In the genomic region with DNA sequence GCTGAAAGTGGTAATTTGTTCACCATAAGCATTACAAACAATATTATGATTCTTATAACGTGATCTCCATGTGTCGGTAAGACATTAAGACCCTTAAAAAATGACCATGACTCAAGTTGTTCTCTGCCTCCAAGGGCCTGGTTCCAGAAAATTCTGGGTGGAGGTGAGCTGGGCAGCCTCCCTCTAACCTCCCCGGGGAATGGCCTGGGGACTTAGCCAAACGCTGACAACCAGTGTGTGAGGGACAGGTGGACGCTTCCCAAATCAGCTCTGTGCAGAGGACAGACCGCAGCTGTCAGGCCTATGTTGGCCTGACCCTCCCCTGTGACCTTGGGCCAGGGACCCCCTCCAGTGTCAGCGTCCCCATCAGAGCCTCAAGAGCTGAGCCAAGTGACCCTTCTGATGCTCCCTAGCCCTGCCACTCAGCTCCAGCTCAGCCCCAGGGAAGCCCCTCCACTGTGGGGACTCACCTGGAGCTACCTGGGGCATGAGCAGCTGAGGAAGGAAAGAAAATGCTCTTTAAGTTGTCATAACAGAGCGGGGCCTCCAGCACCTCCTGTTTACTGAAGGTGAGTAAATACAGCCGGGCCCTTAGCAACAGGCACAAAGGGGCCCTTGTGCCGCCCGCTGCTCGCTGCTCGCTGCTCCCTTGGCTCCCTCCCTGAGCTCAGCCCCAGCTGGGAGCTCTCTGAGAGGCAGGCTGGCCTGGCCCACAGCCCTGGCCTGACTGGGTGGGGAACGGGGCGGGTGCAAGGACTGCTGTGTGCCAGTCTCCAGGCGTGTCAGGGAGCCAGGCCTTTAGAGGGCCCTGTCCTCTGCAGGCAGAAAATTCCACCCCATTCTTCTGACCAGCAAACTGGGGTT, we compare ENCODE assay signal across 9 cellular contexts.
DNase-seq lines count a peak whose midpoint lies in the region; ATAC-seq lines count a peak whose summit lies in the region.
"Had no signal": no experiment of that assay in that cellular context is flagged by ENCODE, and none has a peak within 500 bp of the region (broad histone marks: within the 10 kb centered on the region; RNA-seq: fewer than 3 reads in every experiment).

No MANE protein-coding gene starts in this region.

- no peaks in the 10 kb centered on the region for H3K36me3 ChIP-seq in mesenchymal stem cell (ENCODE audit: control insufficient read depth in 1 of 2, insufficient read depth in 2 of 2, low read depth in 1 of 2, low read length in 2 of 2)

- no peak overlapping the region for H3K4me3 ChIP-seq in mesenchymal stem cell (ENCODE audit: insufficient read depth in 1 of 2, low read depth in 1 of 2, low read length in 2 of 2)

- peaks cover 9 to 45% of the 10 kb centered on the region in 2 experiments for H3K27me3 ChIP-seq in mesenchymal stem cell (ENCODE audit: control insufficient read depth in 1 of 2, insufficient read depth in 1 of 2, low read length in 2 of 2)

- peak overlapping the region in 1 of 2 experiments; percentile 3 for H2BK12ac ChIP-seq in mesenchymal stem cell (ENCODE audit: low read length in 2 of 2)

- H3K9ac ChIP-seq in mesenchymal stem cell (ENCODE audit: low read length): no peak overlapping the region

- H2AFZ ChIP-seq in mesenchymal stem cell (ENCODE audit: low read depth, low read length): no peak overlapping the region

- no peaks in the 10 kb centered on the region for H3K9me3 ChIP-seq in mesenchymal stem cell (ENCODE audit: control insufficient read depth, low read length)

- H3K4ac ChIP-seq in mesenchymal stem cell (ENCODE audit: low read depth in 1 of 2, low read length in 2 of 2): no peak overlapping the region

- no peaks in the 10 kb centered on the region for H3K79me1 ChIP-seq in mesenchymal stem cell (replicated peaks; ENCODE audit: low read length, poor library complexity, severe bottlenecking)

- ATAC-seq in GM18517 (IDR thresholded peaks at IDR 0.05; ENCODE audit: unreplicated experiment): no peak

- H3K18ac ChIP-seq in mesenchymal stem cell (ENCODE audit: low read depth in 1 of 2, low read length in 2 of 2): no peak overlapping the region

- WGBS in mesenchymal stem cell: 64% methylated on average over 16 of the region's 16 CpGs

- DNase-seq in AG08396 (ENCODE audit: low spot score) (peak; percentile 54), NCI-H187 treated with DMSO at 0.1 percent for 48 hours (lab: John Stamatoyannopoulos, UW) (peak; percentile 91), mesenchymal stem cell (peak; percentile 46), mesenteric fat pad (ENCODE audit: low spot score) (no peak), ecto neural progenitor cell (ENCODE audit: low spot score) (no peak)
- no peak for DNase-seq in activated effector memory CD4-positive, alpha-beta T cell treated with Interleukin-2 at 50 U/mL for 16 hours
- DNase-seq: Kasumi-1 had no signal

- no peak overlapping the region for H2BK15ac ChIP-seq in mesenchymal stem cell (ENCODE audit: low read depth, poor library complexity, severe bottlenecking)

- H2BK120ac ChIP-seq in mesenchymal stem cell (ENCODE audit: low read depth, low read length): no peak overlapping the region

- no peak overlapping the region for H2BK5ac ChIP-seq in mesenchymal stem cell (ENCODE audit: low read depth, low read length, poor library complexity, severe bottlenecking)

- H4K8ac ChIP-seq in mesenchymal stem cell (ENCODE audit: low read length): no peak overlapping the region

- no peak overlapping the region for H4K91ac ChIP-seq in mesenchymal stem cell (ENCODE audit: low read length)

- H3K4me1 ChIP-seq in mesenchymal stem cell (ENCODE audit: control insufficient read depth, insufficient read depth, low read depth, low read length): peaks cover 4% of the 10 kb centered on the region

- H2AK5ac ChIP-seq in mesenchymal stem cell (ENCODE audit: low read length, severe bottlenecking): no peak overlapping the region

- no peak overlapping the region for H3K4me2 ChIP-seq in mesenchymal stem cell (ENCODE audit: low read length, poor library complexity, severe bottlenecking)

- H3K27ac ChIP-seq in cingulate gyrus (ENCODE audit: low read depth, low read length) (peak overlapping the region; percentile 100), mesenchymal stem cell (ENCODE audit: low read length, poor library complexity, severe bottlenecking) (no peak overlapping the region)

- H3K23ac ChIP-seq in mesenchymal stem cell (ENCODE audit: low read length in 2 of 2): no peak overlapping the region

- H3K14ac ChIP-seq in mesenchymal stem cell (ENCODE audit: low read length in 2 of 2): no peak overlapping the region

Comparison
In these comparisons a context has a peak if more than half of its experiments do, and no peak if none do; other contexts are left out.
1. DNase-seq: peak in AG08396 (single experiment), NCI-H187 treated with DMSO at 0.1 percent for 48 hours (single experiment) and mesenchymal stem cell (single experiment); none in mesenteric fat pad (single experiment), activated effector memory CD4-positive, alpha-beta T cell treated with Interleukin-2 at 50 U/mL for 16 hours (single experiment) and ecto neural progenitor cell (single experiment).